ENCODE assay signal across 8 cellular contexts in genomic region chr22:45502215-45503070, GRCh38. TPM values are rescaled to one million over a fixed set of nuclear protein-coding genes. Genes with fewer than 3 reads are reported as not detected.
A peak's percentile ranks its signal among the peaks of the same experiment; 100 is the strongest.
DNase-seq lines count a peak whose midpoint lies in the region; ATAC-seq and TF ChIP-seq lines count a peak whose summit lies in the region.

A gene with protein sequence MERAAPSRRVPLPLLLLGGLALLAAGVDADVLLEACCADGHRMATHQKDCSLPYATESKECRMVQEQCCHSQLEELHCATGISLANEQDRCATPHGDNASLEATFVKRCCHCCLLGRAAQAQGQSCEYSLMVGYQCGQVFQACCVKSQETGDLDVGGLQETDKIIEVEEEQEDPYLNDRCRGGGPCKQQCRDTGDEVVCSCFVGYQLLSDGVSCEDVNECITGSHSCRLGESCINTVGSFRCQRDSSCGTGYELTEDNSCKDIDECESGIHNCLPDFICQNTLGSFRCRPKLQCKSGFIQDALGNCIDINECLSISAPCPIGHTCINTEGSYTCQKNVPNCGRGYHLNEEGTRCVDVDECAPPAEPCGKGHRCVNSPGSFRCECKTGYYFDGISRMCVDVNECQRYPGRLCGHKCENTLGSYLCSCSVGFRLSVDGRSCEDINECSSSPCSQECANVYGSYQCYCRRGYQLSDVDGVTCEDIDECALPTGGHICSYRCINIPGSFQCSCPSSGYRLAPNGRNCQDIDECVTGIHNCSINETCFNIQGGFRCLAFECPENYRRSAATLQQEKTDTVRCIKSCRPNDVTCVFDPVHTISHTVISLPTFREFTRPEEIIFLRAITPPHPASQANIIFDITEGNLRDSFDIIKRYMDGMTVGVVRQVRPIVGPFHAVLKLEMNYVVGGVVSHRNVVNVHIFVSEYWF (plus strand): TSS chr22:45502883. CDS start chr22:45502986, 103 bp downstream.

- H3K9ac ChIP-seq in HUES48 (ENCODE audit: low read depth, low read length) (peak within 1 kb of the TSS; percentile 70), subcutaneous abdominal adipose tissue (ENCODE audit: low read length in 5 of 5) (peak within 1 kb of the TSS in 4 of 5 donors; percentile 11 to 70 (median 42))

- ATAC-seq in left lobe of liver: peak; percentile 62
- no peak for ATAC-seq in HG02884 (IDR thresholded peaks at IDR 0.05; ENCODE audit: unreplicated experiment)

- CTCF ChIA-PET in AG04449 (lab: Yijun Ruan, JAX): interaction anchor here (0.7 to 3.1 kb wide), 7 partner anchors 10 to 61 kb away, joined by 3 to 25 read pairs (median 7); no protein-coding TSS in a partner anchor

- H3K27me3 ChIP-seq in HUES48 (ENCODE audit: control insufficient read depth, insufficient read depth, low read length) (no peaks in the 10 kb centered on the region), subcutaneous abdominal adipose tissue (ENCODE audit: control insufficient read depth in 5 of 5, insufficient read depth in 4 of 5, low read length in 5 of 5) (peaks cover 22 to 49% (median 39%) of the 10 kb centered on the region in 5 donors)

- peak; percentile 32 for TF ChIP-seq CTCF in AG04449 (IDR thresholded peaks at IDR 0.05; ENCODE audit: insufficient read depth, low read length, missing control alignments)
- no peak for TF ChIP-seq CTCF in cardiac fibroblast (IDR thresholded peaks at IDR 0.05; ENCODE audit: low read depth, low read length)

- no peaks in the 10 kb centered on the region for H3K36me3 ChIP-seq in HUES48 (ENCODE audit: control insufficient read depth, insufficient read depth, low read length)
- no peaks in the 10 kb centered on the region for H3K36me3 ChIP-seq in subcutaneous abdominal adipose tissue (ENCODE audit: control insufficient read depth in 5 of 5, insufficient read depth in 5 of 5, low read length in 5 of 5)

- peak within 1 kb of the TSS; percentile 87 for H3K4me3 ChIP-seq in AG04449 (ENCODE audit: low read depth, low read length)
- peak within 1 kb of the TSS; percentile 80 for H3K4me3 ChIP-seq in HUES48 (ENCODE audit: low read depth, low read length)
- peak within 1 kb of the TSS; percentile 45 to 72 for H3K4me3 ChIP-seq in cardiac fibroblast (replicated peaks in 1 of 2; ENCODE audit: low read depth in 2 of 2, low read length in 2 of 2)
- peak within 1 kb of the TSS; percentile 42 to 68 (median 64) for H3K4me3 ChIP-seq in subcutaneous abdominal adipose tissue (ENCODE audit: low read depth in 1 of 5, low read length in 5 of 5)

- peaks cover 22% of the 10 kb centered on the region for H3K4me1 ChIP-seq in HUES48 (ENCODE audit: control insufficient read depth, insufficient read depth, low read length)
- peaks cover 0 to 27% (median 20%) of the 10 kb centered on the region in 5 donors for H3K4me1 ChIP-seq in subcutaneous abdominal adipose tissue (ENCODE audit: control insufficient read depth in 5 of 5, insufficient read depth in 5 of 5, low read length in 5 of 5)

- H3K27ac ChIP-seq in HUES48 (ENCODE audit: low read depth, low read length): peak within 1 kb of the TSS; percentile 88
- peak within 1 kb of the TSS; percentile 16 for H3K27ac ChIP-seq in subcutaneous abdominal adipose tissue (ENCODE audit: low read depth, low read length)

- POLR2A ChIA-PET in AG04449 (lab: Yijun Ruan, JAX): interaction anchor here (1.0 kb wide), 1 partner anchor 10 kb away, joined by 4 read pairs; no protein-coding TSS in a partner anchor

- DNase-seq in AG04449 (ENCODE audit: low read depth, low spot score) (no peak), cardiac fibroblast (ENCODE audit: low read depth in 2 of 2) (peak in 1 of 2 donors; percentile 46), left lobe of liver (ENCODE audit: low spot score) (no peak), HK-2 (ENCODE audit: unreplicated experiment) (no peak), cerebellar nuclear complex (lab: John Stamatoyannopoulos, UW) (no peak)

- H3K9me3 ChIP-seq in HUES48 (ENCODE audit: control insufficient read depth, insufficient read depth, low read length) (no peaks in the 10 kb centered on the region), subcutaneous abdominal adipose tissue (ENCODE audit: control insufficient read depth in 5 of 5, low read length in 5 of 5) (no peaks in the 10 kb centered on the region)

RNA-seq across cellular contexts. Expression of the gene that starts here (rescaled TPM):
- total RNA-seq in left lobe of liver: 3.8 TPM
